Comparison of ENCODE assay signal across 19 cellular contexts in genomic region chr17:6327007-6327406, GRCh38.
DNase-seq lines count a peak whose midpoint lies in the region; ATAC-seq, FAIRE-seq and TF ChIP-seq lines count a peak whose summit lies in the region.
"Had no signal": no experiment of that assay in that cellular context is flagged by ENCODE, and none has a peak within 500 bp of the region (broad histone marks: within the 10 kb centered on the region; RNA-seq: fewer than 3 reads in every experiment).

No MANE protein-coding gene starts in this region.

- H3K4me3 Mint-ChIP-seq in activated CD4-positive, alpha-beta T cell treated with anti-CD3 and anti-CD28 coated beads, Interleukin-2, amount 10 ng/mL, durations not matched to agents 7 days and 5 days = no peak overlapping the region
- H3K4me3 Mint-ChIP-seq in activated CD8-positive, alpha-beta memory T cell treated with anti-CD3 and anti-CD28 coated beads, Interleukin-2, amount 10 ng/mL, durations not matched to agents 7 days and 5 days = no peak overlapping the region
- H3K4me3 Mint-ChIP-seq: activated B cell treated with CpG ODN at 0.5 μM for 24 hours; activated T-cell treated with anti-CD3 and anti-CD28 coated beads, Interleukin-2, amount 50 U/mL, for 24 hours; natural killer cell treated with Interleukin-12 subunit alpha and Interleukin-12 subunit beta and Interleukin-15 and Interleukin-18, amount 100 ng/mL, for 72 hours; stimulated activated memory B cell treated with anti-CD40 and anti-IgM and Interleukin-4, amounts not matched to agents 10 μg/mL and 1 μg/mL and 100 μg/mL, for 72 hours had no signal

- H3K4me2 ChIP-seq in OCI-LY7 (ENCODE audit: low read length) = no peak overlapping the region

- no peaks in the 10 kb centered on the region for H3K9me2 ChIP-seq in OCI-LY7 (ENCODE audit: insufficient read depth, low read length)

- TF ChIP-seq CTCF in OCI-LY7 (conservative IDR thresholded peaks at IDR 0.05; ENCODE audit: low read length) (peak; percentile 22; the same call in 1 of the 2 replicates), heart right ventricle (IDR thresholded peaks at IDR 0.05) (peak in 7 of 9 donors; percentile 17 to 55 (median 35)), gastrocnemius medialis (IDR thresholded peaks at IDR 0.05 in 4 of 5, conservative IDR thresholded peaks at IDR 0.05 in 1 of 5) (no peak)

- in situ Hi-C loops in gastrocnemius medialis (cut with MboI; ENCODE audit: low sequenced_read_pairs in 4 of 4) = no loop called here

- CTCF ChIA-PET in activated CD4-positive, alpha-beta T cell treated with anti-CD3 and anti-CD28 coated beads, Interleukin-2, amount 10 ng/mL, durations not matched to agents 7 days and 5 days (lab: Charles Lee) = no interaction called here
- CTCF ChIA-PET in OCI-LY7 (lab: Charles Lee; ENCODE audit: unreplicated experiment) = no interaction called here
- CTCF ChIA-PET in activated CD8-positive, alpha-beta memory T cell treated with anti-CD3 and anti-CD28 coated beads, Interleukin-2, amount 10 ng/mL, durations not matched to agents 7 days and 5 days (lab: Charles Lee) = no interaction called here

- TF ChIP-seq POLR2A in gastrocnemius medialis (IDR thresholded peaks at IDR 0.05) (no peak), H54 (IDR thresholded peaks at IDR 0.05; ENCODE audit: low read depth, low read length) (no peak)

- H3K9me3 ChIP-seq in OCI-LY7 (ENCODE audit: low read length) (no peaks in the 10 kb centered on the region), heart right ventricle (no peaks in the 10 kb centered on the region), gastrocnemius medialis (no peaks in the 10 kb centered on the region)
- H3K9me3 ChIP-seq: sigmoid colon, uterus had no signal

- H3K9me3 Mint-ChIP-seq in activated CD4-positive, alpha-beta T cell treated with anti-CD3 and anti-CD28 coated beads, Interleukin-2, amount 10 ng/mL, durations not matched to agents 7 days and 5 days = no peaks in the 10 kb centered on the region
- no peaks in the 10 kb centered on the region for H3K9me3 Mint-ChIP-seq in activated CD8-positive, alpha-beta memory T cell treated with anti-CD3 and anti-CD28 coated beads, Interleukin-2, amount 10 ng/mL, durations not matched to agents 7 days and 5 days (ENCODE audit: low read depth)
- H3K9me3 Mint-ChIP-seq: activated T-cell treated with anti-CD3 and anti-CD28 coated beads, Interleukin-2, amount 50 U/mL, for 24 hours; natural killer cell treated with Interleukin-12 subunit alpha and Interleukin-12 subunit beta and Interleukin-15 and Interleukin-18, amount 100 ng/mL, for 72 hours had no signal

- no peak overlapping the region for H3K27ac Mint-ChIP-seq in activated CD4-positive, alpha-beta T cell treated with anti-CD3 and anti-CD28 coated beads, Interleukin-2, amount 10 ng/mL, durations not matched to agents 7 days and 5 days
- H3K27ac Mint-ChIP-seq in activated CD8-positive, alpha-beta memory T cell treated with anti-CD3 and anti-CD28 coated beads, Interleukin-2, amount 10 ng/mL, durations not matched to agents 7 days and 5 days = no peak overlapping the region
- H3K27ac Mint-ChIP-seq: activated B cell treated with CpG ODN at 0.5 μM for 24 hours; activated T-cell treated with anti-CD3 and anti-CD28 coated beads, Interleukin-2, amount 50 U/mL, for 24 hours; natural killer cell treated with Interleukin-12 subunit alpha and Interleukin-12 subunit beta and Interleukin-15 and Interleukin-18, amount 100 ng/mL, for 72 hours; stimulated activated memory B cell treated with anti-CD40 and anti-IgM and Interleukin-4, amounts not matched to agents 10 μg/mL and 1 μg/mL and 100 μg/mL, for 72 hours had no signal

- H3K79me2 ChIP-seq in OCI-LY7 (ENCODE audit: insufficient read depth, low read depth, low read length) = no peaks in the 10 kb centered on the region

- peak; percentile 5 for DNase-seq in activated CD4-positive, alpha-beta T cell treated with anti-CD3 and anti-CD28 coated beads for 48 hours
- DNase-seq in activated CD4-positive, alpha-beta T cell treated with anti-CD3 and anti-CD28 coated beads, Interleukin-2, amount 10 ng/mL, durations not matched to agents 7 days and 5 days = no peak
- peak; percentile 4 for DNase-seq in OCI-LY7 (ENCODE audit: low spot score)
- peak; percentile 33 to 76 for DNase-seq in heart right ventricle
- DNase-seq in gastrocnemius medialis = no peak
- no peak for DNase-seq in NCI-H1417 treated with DMSO at 0.1 percent for 48 hours (lab: John Stamatoyannopoulos, UW)
- no peak for DNase-seq in activated CD8-positive, alpha-beta memory T cell treated with anti-CD3 and anti-CD28 coated beads, Interleukin-2, amount 10 ng/mL, durations not matched to agents 7 days and 5 days
- no peak for DNase-seq in H54 (ENCODE audit: insufficient read length, low spot score)
- DNase-seq: activated B cell treated with CpG ODN at 0.5 μM for 24 hours; activated T-cell treated with anti-CD3 and anti-CD28 coated beads, Interleukin-2, amount 50 U/mL, for 24 hours; COR-L47; head of caudate nucleus; MV-4-11; sigmoid colon; SW 1271 had no signal

- no peaks in the 10 kb centered on the region for H3K4me1 Mint-ChIP-seq in activated CD4-positive, alpha-beta T cell treated with anti-CD3 and anti-CD28 coated beads, Interleukin-2, amount 10 ng/mL, durations not matched to agents 7 days and 5 days
- H3K4me1 Mint-ChIP-seq in activated CD8-positive, alpha-beta memory T cell treated with anti-CD3 and anti-CD28 coated beads, Interleukin-2, amount 10 ng/mL, durations not matched to agents 7 days and 5 days = no peaks in the 10 kb centered on the region
- H3K4me1 Mint-ChIP-seq: activated B cell treated with CpG ODN at 0.5 μM for 24 hours; stimulated activated memory B cell treated with anti-CD40 and anti-IgM and Interleukin-4, amounts not matched to agents 10 μg/mL and 1 μg/mL and 100 μg/mL, for 72 hours had no signal

- H3K4me3 ChIP-seq in OCI-LY7 (ENCODE audit: low read depth, low read length, poor library complexity, severe bottlenecking) (no peak overlapping the region), heart right ventricle (no peak overlapping the region), gastrocnemius medialis (no peak overlapping the region)
- H3K4me3 ChIP-seq: sigmoid colon, uterus had no signal

- no peak overlapping the region for H2AFZ ChIP-seq in OCI-LY7 (ENCODE audit: low read length)

- BruUV-seq in OCI-LY7 (replicated peaks; lab: Mats Ljungman, UMichigan) = no TSS peak

- H3K36me3 Mint-ChIP-seq in activated CD4-positive, alpha-beta T cell treated with anti-CD3 and anti-CD28 coated beads, Interleukin-2, amount 10 ng/mL, durations not matched to agents 7 days and 5 days (ENCODE audit: low read depth) = no peaks in the 10 kb centered on the region
- H3K36me3 Mint-ChIP-seq in activated CD8-positive, alpha-beta memory T cell treated with anti-CD3 and anti-CD28 coated beads, Interleukin-2, amount 10 ng/mL, durations not matched to agents 7 days and 5 days = no peaks in the 10 kb centered on the region
- H3K36me3 Mint-ChIP-seq: natural killer cell treated with Interleukin-12 subunit alpha and Interleukin-12 subunit beta and Interleukin-15 and Interleukin-18, amount 100 ng/mL, for 72 hours; stimulated activated memory B cell treated with anti-CD40 and anti-IgM and Interleukin-4, amounts not matched to agents 10 μg/mL and 1 μg/mL and 100 μg/mL, for 72 hours had no signal

- POLR2A ChIA-PET in activated CD4-positive, alpha-beta T cell treated with anti-CD3 and anti-CD28 coated beads, Interleukin-2, amount 10 ng/mL, durations not matched to agents 7 days and 5 days (lab: Charles Lee) = no interaction called here
- POLR2A ChIA-PET in OCI-LY7 (lab: Charles Lee) = no interaction called here

- H3K27me3 Mint-ChIP-seq in activated CD4-positive, alpha-beta T cell treated with anti-CD3 and anti-CD28 coated beads, Interleukin-2, amount 10 ng/mL, durations not matched to agents 7 days and 5 days = peaks cover 6% of the 10 kb centered on the region
- H3K27me3 Mint-ChIP-seq in activated CD8-positive, alpha-beta memory T cell treated with anti-CD3 and anti-CD28 coated beads, Interleukin-2, amount 10 ng/mL, durations not matched to agents 7 days and 5 days = peaks cover 10% of the 10 kb centered on the region

- no peak for FAIRE-seq in H54 (lab: Jason Lieb, UNC)

- intact Hi-C loops in OCI-LY7 (cut with micrococcal nuclease; ENCODE audit: unreplicated experiment) (no loop called here), heart right ventricle (cut with DNase I) (loop anchor here in 3 of 10 donors (5.0 to 10.0 kb wide), 2 partner anchors 230 to 232 kb away; no protein-coding TSS in a partner anchor), gastrocnemius medialis (cut with DNase I; ENCODE audit: low total_unique reads) (no loop called here)

- H3K27ac ChIP-seq in OCI-LY7 (ENCODE audit: low read depth, low read length, poor library complexity, severe bottlenecking) (no peak overlapping the region), heart right ventricle (peak overlapping the region; percentile 40 to 88 (median 77)), gastrocnemius medialis (peak overlapping the region; percentile 29 to 69 (median 54))
- H3K27ac ChIP-seq: epithelial cell of prostate had no signal

- H3K27me3 ChIP-seq in heart right ventricle (peaks cover 0 to 4% (median 0%) of the 10 kb centered on the region in 7 donors), gastrocnemius medialis (peaks cover 3 to 16% (median 6%) of the 10 kb centered on the region in 3 donors)
- H3K27me3 ChIP-seq: sigmoid colon, uterus had no signal

- ATAC-seq in heart right ventricle (peak; percentile 75 to 93 (median 92)), gastrocnemius medialis (peak; percentile 41 to 64)
- no peak for ATAC-seq in activated CD8-positive, alpha-beta memory T cell treated with anti-CD3 and anti-CD28 coated beads, Interleukin-2, amount 10 ng/mL, durations not matched to agents 7 days and 5 days
- ATAC-seq: natural killer cell treated with Interleukin-12 subunit alpha and Interleukin-12 subunit beta and Interleukin-15 and Interleukin-18, amount 100 ng/mL, for 72 hours; stimulated activated memory B cell treated with anti-CD40 and anti-IgM and Interleukin-4, amounts not matched to agents 10 μg/mL and 1 μg/mL and 100 μg/mL, for 72 hours had no signal

- no peaks in the 10 kb centered on the region for H3K36me3 ChIP-seq in OCI-LY7 (ENCODE audit: insufficient read depth, low read length)
- no peaks in the 10 kb centered on the region for H3K36me3 ChIP-seq in heart right ventricle
- H3K36me3 ChIP-seq in gastrocnemius medialis = no peaks in the 10 kb centered on the region
- H3K36me3 ChIP-seq: sigmoid colon, uterus had no signal

- WGBS in heart right ventricle, 2 donors = 25 to 29% methylated on average over 6 of the region's 6 CpGs

- no peaks in the 10 kb centered on the region for H4K20me1 ChIP-seq in OCI-LY7 (ENCODE audit: insufficient read depth, low read length)

- no peaks in the 10 kb centered on the region for H3K4me1 ChIP-seq in OCI-LY7 (ENCODE audit: insufficient read depth, low read length, poor library complexity, severe bottlenecking)
- H3K4me1 ChIP-seq in heart right ventricle = peaks cover 0 to 46% (median 17%) of the 10 kb centered on the region in 9 donors
- H3K4me1 ChIP-seq in gastrocnemius medialis = peaks cover 0 to 8% of the 10 kb centered on the region in 2 donors
- H3K4me1 ChIP-seq: sigmoid colon, uterus had no signal

Comparison
In these comparisons a context has a peak if more than half of its experiments do, and no peak if none do; other contexts are left out.
1. DNase-seq: peak in activated CD4-positive, alpha-beta T cell treated with anti-CD3 and anti-CD28 coated beads for 48 hours (single experiment), OCI-LY7 (single experiment) and heart right ventricle (2 of 2); none in activated CD4-positive, alpha-beta T cell treated with anti-CD3 and anti-CD28 coated beads, Interleukin-2, amount 10 ng/mL, durations not matched to agents 7 days and 5 days (single experiment), gastrocnemius medialis (0 of 2), NCI-H1417 treated with DMSO at 0.1 percent for 48 hours (single experiment), activated CD8-positive, alpha-beta memory T cell treated with anti-CD3 and anti-CD28 coated beads, Interleukin-2, amount 10 ng/mL, durations not matched to agents 7 days and 5 days (single experiment) and H54 (single experiment).
2. CTCF ChIP-seq: peak in OCI-LY7 (single experiment) and heart right ventricle (7 of 9); none in gastrocnemius medialis (0 of 5).